In the genomic region with DNA sequence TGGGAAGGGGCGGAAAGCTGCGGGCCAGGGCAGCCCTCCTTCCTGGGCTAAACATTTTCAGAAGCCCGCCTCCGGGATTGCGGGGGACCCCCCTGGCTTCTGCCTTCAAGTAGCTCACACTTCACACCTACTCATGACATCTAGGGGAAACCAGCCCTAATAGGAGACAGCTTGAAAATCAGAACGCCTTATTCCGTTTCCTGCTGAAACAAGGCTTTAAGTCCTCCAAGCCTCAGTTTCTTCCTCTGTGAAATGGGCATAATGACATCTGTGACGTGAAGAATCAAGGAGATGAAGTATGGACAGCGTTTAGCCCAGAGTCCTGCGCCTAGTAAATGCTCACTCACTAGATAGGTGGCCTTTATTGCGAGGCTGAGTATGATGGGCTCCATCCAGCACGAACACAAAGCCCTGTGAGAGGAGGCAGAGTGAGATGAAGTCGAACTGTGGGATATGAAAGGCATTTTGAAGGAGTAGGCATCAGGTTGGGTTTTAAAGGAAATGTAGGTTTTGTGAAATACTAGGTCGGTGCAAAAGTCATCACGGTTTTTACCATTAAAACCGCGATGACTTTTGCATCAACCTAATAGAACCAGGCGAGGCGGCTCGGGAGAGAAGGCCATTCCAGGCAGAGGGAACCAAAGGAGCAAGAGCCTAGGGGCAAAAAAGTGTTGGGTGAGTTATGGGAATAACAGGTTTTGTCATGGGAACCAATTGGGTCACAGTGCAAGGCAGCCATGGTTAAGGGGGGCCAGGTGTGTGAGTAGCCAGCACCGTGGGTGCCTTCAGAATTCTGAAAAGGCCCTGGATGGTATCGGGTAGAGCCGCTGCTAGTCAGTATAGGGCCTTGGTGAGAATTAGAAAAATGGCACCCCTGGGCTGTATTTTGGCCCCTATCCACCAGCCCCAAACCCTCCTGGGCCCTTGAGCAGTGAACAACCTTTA, we compare ENCODE assay signal across 1 cellular context.
TF ChIP-seq lines count a peak whose summit lies in the region.

No MANE protein-coding gene starts in this region.

TF ChIP-seq in SK-N-SH treated with all-trans-retinoic acid at 6 μM for 48 hours, 23 proteins besides CTCF, POLR2A, EP300 and RAD21 (continued from another document):
- TF ChIP-seq, protein P1, sequence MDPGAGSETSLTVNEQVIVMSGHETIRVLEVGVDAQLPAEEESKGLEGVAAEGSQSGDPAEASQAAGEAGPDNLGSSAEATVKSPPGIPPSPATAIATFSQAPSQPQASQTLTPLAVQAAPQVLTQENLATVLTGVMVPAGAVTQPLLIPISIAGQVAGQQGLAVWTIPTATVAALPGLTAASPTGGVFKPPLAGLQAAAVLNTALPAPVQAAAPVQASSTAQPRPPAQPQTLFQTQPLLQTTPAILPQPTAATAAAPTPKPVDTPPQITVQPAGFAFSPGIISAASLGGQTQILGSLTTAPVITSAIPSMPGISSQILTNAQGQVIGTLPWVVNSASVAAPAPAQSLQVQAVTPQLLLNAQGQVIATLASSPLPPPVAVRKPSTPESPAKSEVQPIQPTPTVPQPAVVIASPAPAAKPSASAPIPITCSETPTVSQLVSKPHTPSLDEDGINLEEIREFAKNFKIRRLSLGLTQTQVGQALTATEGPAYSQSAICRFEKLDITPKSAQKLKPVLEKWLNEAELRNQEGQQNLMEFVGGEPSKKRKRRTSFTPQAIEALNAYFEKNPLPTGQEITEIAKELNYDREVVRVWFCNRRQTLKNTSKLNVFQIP (CRISPR knock-in tag; IDR thresholded peaks at IDR 0.05; ENCODE audit: borderline replicate concordance, low read depth): no peak
- TF ChIP-seq TCF4 (CRISPR knock-in tag; IDR thresholded peaks at IDR 0.05; ENCODE audit: borderline replicate concordance): no peak
- no peak for TF ChIP-seq ESRRG (CRISPR knock-in tag; IDR thresholded peaks at IDR 0.05)
- TF ChIP-seq OSR1 (CRISPR knock-in tag; IDR thresholded peaks at IDR 0.05): no peak
- TF ChIP-seq, protein P2, sequence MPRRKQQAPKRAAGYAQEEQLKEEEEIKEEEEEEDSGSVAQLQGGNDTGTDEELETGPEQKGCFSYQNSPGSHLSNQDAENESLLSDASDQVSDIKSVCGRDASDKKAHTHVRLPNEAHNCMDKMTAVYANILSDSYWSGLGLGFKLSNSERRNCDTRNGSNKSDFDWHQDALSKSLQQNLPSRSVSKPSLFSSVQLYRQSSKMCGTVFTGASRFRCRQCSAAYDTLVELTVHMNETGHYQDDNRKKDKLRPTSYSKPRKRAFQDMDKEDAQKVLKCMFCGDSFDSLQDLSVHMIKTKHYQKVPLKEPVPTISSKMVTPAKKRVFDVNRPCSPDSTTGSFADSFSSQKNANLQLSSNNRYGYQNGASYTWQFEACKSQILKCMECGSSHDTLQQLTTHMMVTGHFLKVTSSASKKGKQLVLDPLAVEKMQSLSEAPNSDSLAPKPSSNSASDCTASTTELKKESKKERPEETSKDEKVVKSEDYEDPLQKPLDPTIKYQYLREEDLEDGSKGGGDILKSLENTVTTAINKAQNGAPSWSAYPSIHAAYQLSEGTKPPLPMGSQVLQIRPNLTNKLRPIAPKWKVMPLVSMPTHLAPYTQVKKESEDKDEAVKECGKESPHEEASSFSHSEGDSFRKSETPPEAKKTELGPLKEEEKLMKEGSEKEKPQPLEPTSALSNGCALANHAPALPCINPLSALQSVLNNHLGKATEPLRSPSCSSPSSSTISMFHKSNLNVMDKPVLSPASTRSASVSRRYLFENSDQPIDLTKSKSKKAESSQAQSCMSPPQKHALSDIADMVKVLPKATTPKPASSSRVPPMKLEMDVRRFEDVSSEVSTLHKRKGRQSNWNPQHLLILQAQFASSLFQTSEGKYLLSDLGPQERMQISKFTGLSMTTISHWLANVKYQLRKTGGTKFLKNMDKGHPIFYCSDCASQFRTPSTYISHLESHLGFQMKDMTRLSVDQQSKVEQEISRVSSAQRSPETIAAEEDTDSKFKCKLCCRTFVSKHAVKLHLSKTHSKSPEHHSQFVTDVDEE (CRISPR knock-in tag; IDR thresholded peaks at IDR 0.05): no peak
- TF ChIP-seq SNAI2 (CRISPR knock-in tag; IDR thresholded peaks at IDR 0.05): no peak
- no peak for TF ChIP-seq ZFP3 (CRISPR knock-in tag; IDR thresholded peaks at IDR 0.05)
- no peak for TF ChIP-seq ZC3H10 (CRISPR knock-in tag; IDR thresholded peaks at IDR 0.05)
- TF ChIP-seq BACH2 (CRISPR knock-in tag; IDR thresholded peaks at IDR 0.05; ENCODE audit: borderline replicate concordance): no peak
- TF ChIP-seq RARB (CRISPR knock-in tag; IDR thresholded peaks at IDR 0.05): no peak
- TF ChIP-seq ARNTL (CRISPR knock-in tag; IDR thresholded peaks at IDR 0.05; ENCODE audit: borderline replicate concordance, low read depth): no peak
- TF ChIP-seq ZNF565 (CRISPR knock-in tag; conservative IDR thresholded peaks at IDR 0.05; ENCODE audit: low read depth): no peak
- TF ChIP-seq, protein P3, sequence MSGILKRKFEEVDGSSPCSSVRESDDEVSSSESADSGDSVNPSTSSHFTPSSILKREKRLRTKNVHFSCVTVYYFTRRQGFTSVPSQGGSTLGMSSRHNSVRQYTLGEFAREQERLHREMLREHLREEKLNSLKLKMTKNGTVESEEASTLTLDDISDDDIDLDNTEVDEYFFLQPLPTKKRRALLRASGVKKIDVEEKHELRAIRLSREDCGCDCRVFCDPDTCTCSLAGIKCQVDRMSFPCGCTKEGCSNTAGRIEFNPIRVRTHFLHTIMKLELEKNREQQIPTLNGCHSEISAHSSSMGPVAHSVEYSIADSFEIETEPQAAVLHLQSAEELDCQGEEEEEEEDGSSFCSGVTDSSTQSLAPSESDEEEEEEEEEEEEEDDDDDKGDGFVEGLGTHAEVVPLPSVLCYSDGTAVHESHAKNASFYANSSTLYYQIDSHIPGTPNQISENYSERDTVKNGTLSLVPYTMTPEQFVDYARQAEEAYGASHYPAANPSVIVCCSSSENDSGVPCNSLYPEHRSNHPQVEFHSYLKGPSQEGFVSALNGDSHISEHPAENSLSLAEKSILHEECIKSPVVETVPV (CRISPR knock-in tag; IDR thresholded peaks at IDR 0.05): no peak
- TF ChIP-seq ZFP30 (CRISPR knock-in tag; IDR thresholded peaks at IDR 0.05): no peak
- no peak for TF ChIP-seq ISL1 (CRISPR knock-in tag; IDR thresholded peaks at IDR 0.05)
- TF ChIP-seq, protein P4, sequence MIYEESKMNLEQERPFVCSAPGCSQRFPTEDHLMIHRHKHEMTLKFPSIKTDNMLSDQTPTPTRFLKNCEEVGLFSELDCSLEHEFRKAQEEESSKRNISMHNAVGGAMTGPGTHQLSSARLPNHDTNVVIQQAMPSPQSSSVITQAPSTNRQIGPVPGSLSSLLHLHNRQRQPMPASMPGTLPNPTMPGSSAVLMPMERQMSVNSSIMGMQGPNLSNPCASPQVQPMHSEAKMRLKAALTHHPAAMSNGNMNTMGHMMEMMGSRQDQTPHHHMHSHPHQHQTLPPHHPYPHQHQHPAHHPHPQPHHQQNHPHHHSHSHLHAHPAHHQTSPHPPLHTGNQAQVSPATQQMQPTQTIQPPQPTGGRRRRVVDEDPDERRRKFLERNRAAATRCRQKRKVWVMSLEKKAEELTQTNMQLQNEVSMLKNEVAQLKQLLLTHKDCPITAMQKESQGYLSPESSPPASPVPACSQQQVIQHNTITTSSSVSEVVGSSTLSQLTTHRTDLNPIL (CRISPR knock-in tag; IDR thresholded peaks at IDR 0.05; ENCODE audit: low read depth): no peak
- TF ChIP-seq GLIS3 (CRISPR knock-in tag; IDR thresholded peaks at IDR 0.05): no peak
